25 cellular contexts compared by ENCODE assay signal in the genomic region with DNA sequence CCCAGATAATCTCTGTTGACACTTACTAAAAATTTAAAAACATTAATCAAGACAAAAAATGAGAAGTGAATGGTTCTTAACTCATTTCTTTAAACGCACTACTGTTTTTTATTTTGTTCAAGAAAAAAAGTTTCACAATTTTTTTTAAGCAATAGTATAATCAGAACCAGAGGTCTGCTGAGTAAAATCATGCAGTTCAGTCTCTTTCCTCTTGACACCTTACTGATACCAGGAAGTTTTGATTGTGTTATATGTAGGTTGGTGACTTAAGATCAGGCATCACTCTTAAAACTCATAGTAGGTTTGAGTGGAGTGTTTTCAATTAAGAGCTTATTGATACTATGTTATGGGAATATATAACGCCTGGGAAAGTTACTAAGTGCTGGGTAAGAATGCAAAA.
"Had no signal": no experiment of that assay in that cellular context is flagged by ENCODE, and none has a peak within 500 bp of the region (broad histone marks: within the 10 kb centered on the region; RNA-seq: fewer than 3 reads in every experiment).

No MANE protein-coding gene starts in this region.

- H3K4me1 Mint-ChIP-seq: activated B cell treated with CpG ODN at 0.5 μM for 24 hours had no signal

- FAIRE-seq: astrocyte, frontal cortex had no signal

- H2AFZ ChIP-seq: parathyroid adenoma had no signal

- DNase-seq: activated B cell treated with CpG ODN at 0.5 μM for 24 hours; activated CD4-positive, alpha-beta T cell treated with anti-CD3 and anti-CD28 coated beads, Interleukin-2, amount 10 ng/mL, durations not matched to agents 7 days and 5 days; activated CD8-positive, alpha-beta memory T cell treated with anti-CD3 and anti-CD28 coated beads, Interleukin-2, amount 50 U/mL, for 48 hours; activated gamma-delta T cell treated with Interleukin-2 at 50 U/mL for 16 hours; central memory CD4-positive, alpha-beta T cell; dermis blood vessel endothelial cell; effector CD8-positive, alpha-beta T cell; erythroblast; head of caudate nucleus; islet precursor cell; left cardiac atrium; nucleus accumbens; right cardiac atrium; stimulated activated CD4-positive, alpha-beta T cell treated with anti-CD3 and anti-CD28 coated beads, Interleukin-4, amount 100 ng/mL, for 24 hours; stomach; SW 1271; T-helper 17 cell had no signal

- H3K4me3 ChIP-seq: stomach, suprapubic skin, tibial nerve had no signal

- H3K9ac ChIP-seq: parathyroid adenoma had no signal

- H3K27me3 Mint-ChIP-seq: activated B cell treated with CpG ODN at 0.5 μM for 24 hours; activated CD4-positive, alpha-beta T cell treated with anti-CD3 and anti-CD28 coated beads, Interleukin-2, amount 10 ng/mL, durations not matched to agents 7 days and 5 days; activated naive CD8-positive, alpha-beta T cell; memory B cell; T-helper 17 cell had no signal

- H3K27ac Mint-ChIP-seq: activated B cell treated with CpG ODN at 0.5 μM for 24 hours; activated CD4-positive, alpha-beta T cell treated with anti-CD3 and anti-CD28 coated beads, Interleukin-2, amount 10 ng/mL, durations not matched to agents 7 days and 5 days; activated naive CD8-positive, alpha-beta T cell; activated T-helper 1 cell treated with anti-CD3 and anti-CD28 coated beads, Interleukin-12 subunit alpha, Interleukin-12 subunit beta, Interleukin-2, Interleukin-4 antibody, amounts not matched to agents 30 ng/mL and 10 ng/mL and 1 ng/mL, durations not matched to agents 14 hours and 24 hours and 36 hours; memory B cell; T-helper 17 cell had no signal

- H3K9me3 Mint-ChIP-seq: memory B cell had no signal

- ATAC-seq: left cardiac atrium, right cardiac atrium, T-helper 17 cell had no signal

- H3K27ac ChIP-seq: parathyroid adenoma, stomach, suprapubic skin, tibial nerve had no signal

- H3K27me3 ChIP-seq: stomach, suprapubic skin, tibial nerve had no signal

- H3K9me3 ChIP-seq: suprapubic skin had no signal

- H3K4me3 Mint-ChIP-seq: activated B cell treated with CpG ODN at 0.5 μM for 24 hours; activated CD4-positive, alpha-beta T cell treated with anti-CD3 and anti-CD28 coated beads, Interleukin-2, amount 10 ng/mL, durations not matched to agents 7 days and 5 days; activated naive CD8-positive, alpha-beta T cell; activated T-helper 1 cell treated with anti-CD3 and anti-CD28 coated beads, Interleukin-12 subunit alpha, Interleukin-12 subunit beta, Interleukin-2, Interleukin-4 antibody, amounts not matched to agents 30 ng/mL and 10 ng/mL and 1 ng/mL, durations not matched to agents 14 hours and 24 hours and 36 hours; memory B cell; T-helper 17 cell had no signal
